Comparison of ENCODE assay signal across 8 cellular contexts in the genomic region with DNA sequence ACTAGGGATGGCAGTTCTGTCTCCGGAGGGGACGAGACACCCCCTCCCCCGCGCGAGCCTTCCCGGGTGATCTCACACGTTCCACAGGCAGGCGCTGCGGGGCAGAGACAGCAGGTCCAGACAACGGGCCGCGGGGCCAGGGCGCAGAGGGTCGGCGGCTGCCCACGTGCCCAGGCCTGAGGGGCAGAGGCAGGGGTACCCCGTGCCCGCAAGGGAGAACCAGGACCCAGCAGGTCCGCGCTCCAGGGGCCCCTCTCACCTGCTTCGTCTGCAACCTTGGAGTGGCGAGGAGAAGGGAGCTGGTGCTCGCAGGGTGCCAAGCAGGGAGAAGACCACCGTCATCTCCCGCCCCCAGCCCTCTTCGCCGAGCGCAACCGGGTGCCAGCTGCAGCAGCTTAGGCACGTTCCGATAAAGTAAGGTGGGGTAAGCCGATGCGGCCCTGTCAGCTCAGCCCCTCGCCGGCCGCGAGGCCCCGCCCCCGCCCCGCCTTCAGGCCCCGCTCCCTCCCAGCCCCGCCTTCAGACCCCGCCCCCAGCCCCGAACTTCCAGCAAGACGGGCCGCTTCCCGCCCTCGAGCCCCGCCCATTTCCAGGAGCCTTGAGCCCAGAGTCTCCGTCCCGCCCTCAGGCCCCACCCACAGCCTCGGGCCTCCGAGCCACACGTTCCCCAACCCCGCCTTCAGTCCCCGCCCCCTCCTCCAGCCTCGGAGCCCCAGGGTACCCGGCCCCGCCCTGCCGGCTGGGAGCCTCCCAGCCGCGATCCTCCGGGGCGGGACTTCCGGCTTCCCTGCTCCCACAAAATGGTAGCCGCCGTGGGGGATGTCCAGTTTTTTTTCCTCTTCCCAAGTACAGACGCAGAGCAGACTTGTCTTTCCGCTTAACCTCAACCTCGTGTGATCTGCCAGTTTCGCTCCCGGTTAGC. TPM values are rescaled to one million over a fixed set of nuclear protein-coding genes. Genes with fewer than 3 reads are reported as not detected.
A peak's percentile ranks its signal among the peaks of the same experiment; 100 is the strongest.
DNase-seq lines count a peak whose midpoint lies in the region; ATAC-seq and TF ChIP-seq lines count a peak whose summit lies in the region.

A gene with protein sequence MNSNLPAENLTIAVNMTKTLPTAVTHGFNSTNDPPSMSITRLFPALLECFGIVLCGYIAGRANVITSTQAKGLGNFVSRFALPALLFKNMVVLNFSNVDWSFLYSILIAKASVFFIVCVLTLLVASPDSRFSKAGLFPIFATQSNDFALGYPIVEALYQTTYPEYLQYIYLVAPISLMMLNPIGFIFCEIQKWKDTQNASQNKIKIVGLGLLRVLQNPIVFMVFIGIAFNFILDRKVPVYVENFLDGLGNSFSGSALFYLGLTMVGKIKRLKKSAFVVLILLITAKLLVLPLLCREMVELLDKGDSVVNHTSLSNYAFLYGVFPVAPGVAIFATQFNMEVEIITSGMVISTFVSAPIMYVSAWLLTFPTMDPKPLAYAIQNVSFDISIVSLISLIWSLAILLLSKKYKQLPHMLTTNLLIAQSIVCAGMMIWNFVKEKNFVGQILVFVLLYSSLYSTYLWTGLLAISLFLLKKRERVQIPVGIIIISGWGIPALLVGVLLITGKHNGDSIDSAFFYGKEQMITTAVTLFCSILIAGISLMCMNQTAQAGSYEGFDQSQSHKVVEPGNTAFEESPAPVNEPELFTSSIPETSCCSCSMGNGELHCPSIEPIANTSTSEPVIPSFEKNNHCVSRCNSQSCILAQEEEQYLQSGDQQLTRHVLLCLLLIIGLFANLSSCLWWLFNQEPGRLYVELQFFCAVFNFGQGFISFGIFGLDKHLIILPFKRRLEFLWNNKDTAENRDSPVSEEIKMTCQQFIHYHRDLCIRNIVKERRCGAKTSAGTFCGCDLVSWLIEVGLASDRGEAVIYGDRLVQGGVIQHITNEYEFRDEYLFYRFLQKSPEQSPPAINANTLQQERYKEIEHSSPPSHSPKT (minus strand): TSS at position 416 of the 922 bp plus-strand sequence. CDS start 5,073 bp downstream, outside the sequence.

- in situ Hi-C loops in GM13976 (cut with MboI; ENCODE audit: low sequenced_read_pairs, unreplicated experiment), result no loop called here

- peak; percentile 91 for ATAC-seq in HG02852 (IDR thresholded peaks at IDR 0.05; ENCODE audit: unreplicated experiment)

- no peaks in the 10 kb centered on the region for H3K9me3 ChIP-seq in left ventricle myocardium inferior (replicated peaks)

- peak within 1 kb of the TSS; percentile 91 for H3K27ac ChIP-seq in left ventricle myocardium inferior (replicated peaks)

- H3K36me3 ChIP-seq in left ventricle myocardium inferior, result peaks cover 4% of the 10 kb centered on the region

- TF ChIP-seq CTCF in GM13976 (IDR thresholded peaks at IDR 0.05; ENCODE audit: borderline replicate concordance, control extremely low read depth, extremely low read depth, insufficient read depth, missing control alignments), result no peak
- no peak for TF ChIP-seq CTCF in left ventricle myocardium inferior (IDR thresholded peaks at IDR 0.05; ENCODE audit: borderline replicate concordance)
- TF ChIP-seq CTCF in progenitor cell of endocrine pancreas (IDR thresholded peaks at IDR 0.05; ENCODE audit: unreplicated experiment), result no peak

- peaks cover 4% of the 10 kb centered on the region for H3K4me1 Mint-ChIP-seq in progenitor cell of endocrine pancreas (ENCODE audit: low read depth)

- peaks cover 26% of the 10 kb centered on the region for H3K4me1 ChIP-seq in left ventricle myocardium inferior

- peaks cover 32% of the 10 kb centered on the region for H3K27me3 Mint-ChIP-seq in progenitor cell of endocrine pancreas

- DNase-seq in GM13976 (ENCODE audit: low spot score) (peak; percentile 99), NCI-H146 treated with DMSO at 0.1 percent for 48 hours (lab: John Stamatoyannopoulos, UW; ENCODE audit: unreplicated experiment) (peak; percentile 68), T-helper 1 cell (peak; percentile 91 to 98 (median 96)), amniotic stem cell (lab: John Stamatoyannopoulos, UW) (peak; percentile 98), left ventricle myocardium inferior (peak; percentile 100), progenitor cell of endocrine pancreas (ENCODE audit: low spot score, unreplicated experiment) (peak; percentile 98), ureter (ENCODE audit: low spot score) (peak; percentile 100)

- intact Hi-C loops in left ventricle myocardium inferior (cut with micrococcal nuclease), result no loop called here

- peak within 1 kb of the TSS; percentile 77 for H3K4me3 ChIP-seq in left ventricle myocardium inferior

- H3K27me3 ChIP-seq in left ventricle myocardium inferior (ENCODE audit: low read depth), result no peaks in the 10 kb centered on the region

- peak within 1 kb of the TSS; percentile 95 for H3K27ac Mint-ChIP-seq in progenitor cell of endocrine pancreas

- H3K4me3 Mint-ChIP-seq in progenitor cell of endocrine pancreas (ENCODE audit: low read depth), result peak within 1 kb of the TSS; percentile 87

- peaks cover 3% of the 10 kb centered on the region for H3K9me3 Mint-ChIP-seq in progenitor cell of endocrine pancreas (ENCODE audit: low read depth)

- H3K36me3 Mint-ChIP-seq in progenitor cell of endocrine pancreas (ENCODE audit: insufficient read depth), result no peaks in the 10 kb centered on the region

RNA-seq across cellular contexts. Expression of the gene that starts here (rescaled TPM):
- total RNA-seq in left ventricle myocardium inferior (16.3 TPM), progenitor cell of endocrine pancreas (0.74 and 1.4 TPM in 2 replicates), ureter (5.5 TPM)

Comparison
In these comparisons a context has a peak if more than half of its experiments do, and no peak if none do; other contexts are left out.
1. Peak in every context shown above with its lines: DNase-seq, ATAC-seq, H3K4me3 ChIP-seq and H3K27ac ChIP-seq.